7 cellular contexts compared by ENCODE assay signal in the genomic region with DNA sequence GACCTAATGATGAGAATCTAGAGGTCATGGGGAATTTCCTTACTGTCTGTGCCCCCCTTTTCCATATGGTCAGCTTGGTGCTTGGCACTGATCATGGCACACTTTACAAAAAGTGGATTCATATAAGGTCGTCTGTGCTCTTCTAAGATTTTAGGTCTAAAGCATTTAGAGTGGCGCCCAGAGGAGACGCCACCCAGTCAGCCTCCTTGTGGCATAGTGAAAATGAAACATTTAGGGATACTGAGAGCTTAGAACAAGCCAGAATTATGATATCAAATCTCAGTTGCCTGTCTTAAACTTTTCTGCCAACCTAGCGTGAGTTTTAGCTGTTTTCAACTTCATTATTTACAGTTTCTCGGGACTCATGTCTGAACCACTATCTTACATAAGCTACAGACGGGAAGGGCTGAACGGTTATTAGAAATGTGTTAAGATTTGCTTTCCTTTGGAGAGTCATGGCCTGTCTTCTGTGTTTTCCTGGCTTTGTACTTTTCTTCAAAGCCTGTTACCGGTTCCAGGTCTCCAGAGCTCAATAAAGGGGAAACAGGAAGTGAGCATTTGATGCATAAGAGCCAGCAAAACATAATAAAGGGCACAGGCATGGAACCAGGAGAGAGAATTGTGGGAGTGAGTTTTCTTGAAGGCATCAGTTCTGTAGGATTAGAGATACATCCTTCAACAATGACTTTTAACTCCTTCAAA. TPM values are rescaled to one million over a fixed set of nuclear protein-coding genes. Genes with fewer than 3 reads are reported as not detected.
DNase-seq lines count a peak whose midpoint lies in the region; ATAC-seq and FAIRE-seq lines count a peak whose summit lies in the region.

No MANE protein-coding gene starts in this region.

- no peaks in the 10 kb centered on the region for H3K36me3 Mint-ChIP-seq in central memory CD8-positive, alpha-beta T cell (ENCODE audit: insufficient read depth)

- peak; percentile 26 for ATAC-seq in GM19455 (IDR thresholded peaks at IDR 0.05; ENCODE audit: unreplicated experiment)
- ATAC-seq in HG03432 (IDR thresholded peaks at IDR 0.05; ENCODE audit: unreplicated experiment), result peak; percentile 25
- peak; percentile 52 for ATAC-seq in central memory CD8-positive, alpha-beta T cell (replicated peaks; ENCODE audit: extremely low read depth, poor library complexity, severe bottlenecking)

- peak overlapping the region in 1 of 2 donors; percentile 83 for H3K27ac ChIP-seq in small intestine (ENCODE audit: low read depth in 1 of 2, low read length in 1 of 2)

- no peak for DNase-seq in central memory CD8-positive, alpha-beta T cell (ENCODE audit: low spot score in 2 of 2)
- DNase-seq in renal cortical epithelial cell (ENCODE audit: low read depth) (peak; percentile 33), small intestine (no peak), COLO829 (ENCODE audit: low spot score) (no peak), DMS79 treated with DMSO at 0.1 percent for 48 hours (lab: John Stamatoyannopoulos, UW) (no peak)

- no peaks in the 10 kb centered on the region for H3K9me3 ChIP-seq in small intestine (ENCODE audit: control insufficient read depth, low read depth)

- FAIRE-seq in small intestine (lab: Jason Lieb, UNC), result no peak

- peak overlapping the region; percentile 29 for H3K4me3 Mint-ChIP-seq in central memory CD8-positive, alpha-beta T cell

- H3K4me3 ChIP-seq in small intestine (ENCODE audit: low read depth in 1 of 2, low read length in 2 of 2), result no peak overlapping the region

- H3K9me3 Mint-ChIP-seq in central memory CD8-positive, alpha-beta T cell, result no peaks in the 10 kb centered on the region

- H3K27ac Mint-ChIP-seq in central memory CD8-positive, alpha-beta T cell (ENCODE audit: low read depth), result peak overlapping the region; percentile 36

- H3K27me3 Mint-ChIP-seq in central memory CD8-positive, alpha-beta T cell, result no peaks in the 10 kb centered on the region

- H3K36me3 ChIP-seq in small intestine (ENCODE audit: control insufficient read depth in 2 of 2, insufficient read depth in 2 of 2, low read length in 2 of 2), result no peaks in the 10 kb centered on the region

- peaks cover 12% of the 10 kb centered on the region for H3K4me1 Mint-ChIP-seq in central memory CD8-positive, alpha-beta T cell

- 52 to 70% (median 58%) methylated on average over 8 of the region's 8 CpGs for WGBS in small intestine, 3 donors

- H3K27me3 ChIP-seq in small intestine (ENCODE audit: control insufficient read depth in 2 of 2, insufficient read depth in 2 of 2, low read length in 2 of 2), result no peaks in the 10 kb centered on the region

- H3K4me1 ChIP-seq in small intestine (ENCODE audit: control insufficient read depth in 2 of 2, insufficient read depth in 1 of 2, low read depth in 1 of 2, low read length in 1 of 2), result peaks cover under 1 to 13% of the 10 kb centered on the region in 2 donors

RNA-seq across cellular contexts. Expression of a gene that starts 13.7 kb away (rescaled TPM):
- total RNA-seq in renal cortical epithelial cell, result 6.1 and 12.9 TPM in 2 replicates
- 1 to 10 TPM; 5.8 to 9.1 (median 7.0) TPM for polyA plus RNA-seq in small intestine

RNA-seq across cellular contexts. Expression of a gene that starts 27.6 kb away (rescaled TPM):
- 7.5 and 19.8 TPM in 2 replicates for total RNA-seq in renal cortical epithelial cell
- polyA plus RNA-seq in small intestine, result 10 to 100 TPM; 13.9 to 29.5 (median 20.8) TPM
